Comparison of ENCODE assay signal across 1 cellular context in the genomic region with DNA sequence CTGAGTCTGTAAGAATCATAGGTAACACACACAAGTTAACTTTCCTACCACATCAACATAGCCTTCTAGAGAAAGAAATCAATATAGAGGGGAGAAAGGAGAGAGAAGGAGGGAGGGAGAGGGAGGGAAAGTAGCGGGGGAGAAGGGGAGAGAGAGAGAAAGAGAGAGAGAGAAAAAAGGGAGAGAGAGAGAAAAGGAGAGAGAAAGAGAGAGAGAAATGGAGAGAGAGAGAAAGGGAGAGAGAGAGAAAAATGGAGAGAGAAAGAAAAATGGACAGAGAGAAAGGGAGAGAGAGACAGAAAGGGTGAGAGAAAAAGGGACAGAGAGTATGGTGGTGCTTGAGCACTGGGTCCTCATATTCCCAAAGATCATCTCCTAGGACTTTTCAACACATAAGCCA.
A peak's percentile ranks its signal among the peaks of the same experiment; 100 is the strongest.
TF ChIP-seq lines count a peak whose summit lies in the region.

No MANE protein-coding gene starts in this region.

TF ChIP-seq in K562, 482 proteins besides CTCF, POLR2A, EP300 and RAD21:
- TF ChIP-seq, protein P1, sequence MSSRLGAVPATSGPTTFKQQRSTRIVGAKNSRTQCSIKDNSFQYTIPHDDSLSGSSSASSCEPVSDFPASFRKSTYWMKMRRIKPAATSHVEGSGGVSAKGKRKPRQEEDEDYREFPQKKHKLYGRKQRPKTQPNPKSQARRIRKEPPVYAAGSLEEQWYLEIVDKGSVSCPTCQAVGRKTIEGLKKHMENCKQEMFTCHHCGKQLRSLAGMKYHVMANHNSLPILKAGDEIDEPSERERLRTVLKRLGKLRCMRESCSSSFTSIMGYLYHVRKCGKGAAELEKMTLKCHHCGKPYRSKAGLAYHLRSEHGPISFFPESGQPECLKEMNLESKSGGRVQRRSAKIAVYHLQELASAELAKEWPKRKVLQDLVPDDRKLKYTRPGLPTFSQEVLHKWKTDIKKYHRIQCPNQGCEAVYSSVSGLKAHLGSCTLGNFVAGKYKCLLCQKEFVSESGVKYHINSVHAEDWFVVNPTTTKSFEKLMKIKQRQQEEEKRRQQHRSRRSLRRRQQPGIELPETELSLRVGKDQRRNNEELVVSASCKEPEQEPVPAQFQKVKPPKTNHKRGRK (tag; IDR thresholded peaks at IDR 0.05), result peak; percentile 50; the same call in 1 of the 2 replicates
- TF ChIP-seq SAFB2 (IDR thresholded peaks at IDR 0.05; ENCODE audit: borderline replicate concordance, low read depth, low read length, severe bottlenecking) (no peak), CXXC5 (CRISPR knock-in tag; IDR thresholded peaks at IDR 0.05) (no peak), ZNF347 (CRISPR knock-in tag; IDR thresholded peaks at IDR 0.05; ENCODE audit: low read depth) (no peak), ZZZ3 (IDR thresholded peaks at IDR 0.05) (no peak)
- TF ChIP-seq, protein P2, sequence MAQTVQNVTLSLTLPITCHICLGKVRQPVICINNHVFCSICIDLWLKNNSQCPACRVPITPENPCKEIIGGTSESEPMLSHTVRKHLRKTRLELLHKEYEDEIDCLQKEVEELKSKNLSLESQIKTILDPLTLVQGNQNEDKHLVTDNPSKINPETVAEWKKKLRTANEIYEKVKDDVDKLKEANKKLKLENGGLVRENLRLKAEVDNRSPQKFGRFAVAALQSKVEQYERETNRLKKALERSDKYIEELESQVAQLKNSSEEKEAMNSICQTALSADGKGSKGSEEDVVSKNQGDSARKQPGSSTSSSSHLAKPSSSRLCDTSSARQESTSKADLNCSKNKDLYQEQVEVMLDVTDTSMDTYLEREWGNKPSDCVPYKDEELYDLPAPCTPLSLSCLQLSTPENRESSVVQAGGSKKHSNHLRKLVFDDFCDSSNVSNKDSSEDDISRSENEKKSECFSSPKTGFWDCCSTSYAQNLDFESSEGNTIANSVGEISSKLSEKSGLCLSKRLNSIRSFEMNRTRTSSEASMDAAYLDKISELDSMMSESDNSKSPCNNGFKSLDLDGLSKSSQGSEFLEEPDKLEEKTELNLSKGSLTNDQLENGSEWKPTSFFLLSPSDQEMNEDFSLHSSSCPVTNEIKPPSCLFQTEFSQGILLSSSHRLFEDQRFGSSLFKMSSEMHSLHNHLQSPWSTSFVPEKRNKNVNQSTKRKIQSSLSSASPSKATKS (CRISPR knock-in tag; IDR thresholded peaks at IDR 0.05), result no peak
